28 cellular contexts compared by ENCODE assay signal in the genomic region with DNA sequence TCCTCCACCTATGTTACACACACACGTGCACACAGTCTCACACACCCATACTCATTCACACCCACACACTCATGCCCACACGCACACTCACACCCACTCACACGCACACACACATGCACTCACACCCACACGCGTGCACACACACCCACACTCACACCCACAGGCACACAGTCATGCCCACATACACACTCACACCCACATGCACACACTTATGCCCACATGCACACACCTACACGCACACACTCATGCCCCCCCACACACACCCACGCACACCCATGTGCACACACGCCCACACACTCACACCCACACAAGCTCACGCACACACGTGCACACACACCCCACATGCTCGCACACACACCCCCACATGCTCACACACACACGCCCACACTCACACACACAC.
"Had no signal": no experiment of that assay in that cellular context is flagged by ENCODE, and none has a peak within 500 bp of the region (broad histone marks: within the 10 kb centered on the region; RNA-seq: fewer than 3 reads in every experiment).

No MANE protein-coding gene starts in this region.

- FAIRE-seq: endothelial cell of umbilical vein, kidney had no signal

- H3K79me2 ChIP-seq: parathyroid adenoma had no signal

- H3K4me3 ChIP-seq: psoas muscle, smooth muscle cell, suprapubic skin, tibial artery, uterus had no signal

- H3K4me2 ChIP-seq: smooth muscle cell had no signal

- H3K9me3 Mint-ChIP-seq: activated T-cell treated with anti-CD3 and anti-CD28 coated beads, Interleukin-2, amount 50 U/mL, for 4 hours had no signal

- H3K4me1 ChIP-seq: parathyroid adenoma, psoas muscle, suprapubic skin, tibial artery, uterus had no signal

- ATAC-seq: activated CD8-positive, alpha-beta T cell treated with anti-CD3 and anti-CD28 coated beads for 36 hours; activated T-cell treated with anti-CD3 and anti-CD28 coated beads, Interleukin-2, amount 50 U/mL, for 4 hours; activated T-helper 17 cell treated with anti-CD3 and anti-CD28 coated beads, Interleukin-2, amount 50 U/mL, for 72 hours; left colon; psoas muscle had no signal

- H3K4me3 Mint-ChIP-seq: activated CD4-positive, alpha-beta T cell treated with anti-CD3 and anti-CD28 coated beads, Interleukin-2, amount 10 ng/mL, durations not matched to agents 7 days and 5 days; activated CD8-positive, alpha-beta T cell treated with anti-CD3 and anti-CD28 coated beads for 36 hours; activated T-cell treated with anti-CD3 and anti-CD28 coated beads, Interleukin-2, amount 50 U/mL, for 4 hours; activated T-helper 17 cell treated with anti-CD3 and anti-CD28 coated beads, Interleukin-2, amount 50 U/mL, for 72 hours; immature natural killer cell; mesothelial cell of epicardium; naive B cell; neural crest cell had no signal

- H3K4me1 Mint-ChIP-seq: activated CD4-positive, alpha-beta T cell treated with anti-CD3 and anti-CD28 coated beads, Interleukin-2, amount 10 ng/mL, durations not matched to agents 7 days and 5 days; activated T-helper 17 cell treated with anti-CD3 and anti-CD28 coated beads, Interleukin-2, amount 50 U/mL, for 72 hours; immature natural killer cell had no signal

- H3K27me3 ChIP-seq: suprapubic skin, tibial artery, uterus had no signal

- DNase-seq: activated CD4-positive, alpha-beta T cell treated with anti-CD3 and anti-CD28 coated beads, Interleukin-2, amount 10 ng/mL, durations not matched to agents 7 days and 5 days; activated CD4-positive, CD25-positive, alpha-beta regulatory T cell treated with anti-CD3 and anti-CD28 coated beads, Interleukin-2, amount 50 U/mL, for 72 hours; activated CD8-positive, alpha-beta T cell treated with anti-CD3 and anti-CD28 coated beads for 36 hours; activated gamma-delta T cell treated with Interleukin-2 at 50 U/mL for 16 hours; activated naive CD4-positive, alpha-beta T cell treated with anti-CD3 and anti-CD28 coated beads, Interleukin-2, amount 50 U/mL, for 16 hours; activated T-cell treated with anti-CD3 and anti-CD28 coated beads, Interleukin-2, amount 50 U/mL, for 4 hours; amniotic stem cell; central memory CD4-positive, alpha-beta T cell; head of caudate nucleus; hippocampal formation; immature natural killer cell; kidney; left colon; mammary epithelial cell; naive B cell; occipital lobe; psoas muscle; stimulated activated CD4-positive, alpha-beta T cell treated with anti-CD3 and anti-CD28 coated beads, Interleukin-1b, Interleukin-23, amount 100 ng/mL, for 48 hours; stimulated activated naive CD4-positive, alpha-beta T cell; tibial artery; uterus had no signal

- H2AFZ ChIP-seq: parathyroid adenoma had no signal

- H3K9ac ChIP-seq: parathyroid adenoma had no signal

- H3K36me3 ChIP-seq: suprapubic skin, tibial artery, uterus had no signal

- H3K27me3 Mint-ChIP-seq: activated CD4-positive, alpha-beta T cell treated with anti-CD3 and anti-CD28 coated beads, Interleukin-2, amount 10 ng/mL, durations not matched to agents 7 days and 5 days; naive B cell had no signal

- H3K27ac Mint-ChIP-seq: activated CD4-positive, alpha-beta T cell treated with anti-CD3 and anti-CD28 coated beads, Interleukin-2, amount 10 ng/mL, durations not matched to agents 7 days and 5 days; activated CD8-positive, alpha-beta T cell treated with anti-CD3 and anti-CD28 coated beads for 36 hours; activated T-helper 17 cell treated with anti-CD3 and anti-CD28 coated beads, Interleukin-2, amount 50 U/mL, for 72 hours; immature natural killer cell; mesothelial cell of epicardium; naive B cell had no signal

- H3K27ac ChIP-seq: parathyroid adenoma, psoas muscle, suprapubic skin, tibial artery, uterus had no signal

- H3K36me3 Mint-ChIP-seq: immature natural killer cell, mesothelial cell of epicardium, naive B cell had no signal

- H3K9me3 ChIP-seq: psoas muscle, suprapubic skin, tibial artery, uterus had no signal
